Comparison of ENCODE assay signal across 8 cellular contexts in the genomic region with DNA sequence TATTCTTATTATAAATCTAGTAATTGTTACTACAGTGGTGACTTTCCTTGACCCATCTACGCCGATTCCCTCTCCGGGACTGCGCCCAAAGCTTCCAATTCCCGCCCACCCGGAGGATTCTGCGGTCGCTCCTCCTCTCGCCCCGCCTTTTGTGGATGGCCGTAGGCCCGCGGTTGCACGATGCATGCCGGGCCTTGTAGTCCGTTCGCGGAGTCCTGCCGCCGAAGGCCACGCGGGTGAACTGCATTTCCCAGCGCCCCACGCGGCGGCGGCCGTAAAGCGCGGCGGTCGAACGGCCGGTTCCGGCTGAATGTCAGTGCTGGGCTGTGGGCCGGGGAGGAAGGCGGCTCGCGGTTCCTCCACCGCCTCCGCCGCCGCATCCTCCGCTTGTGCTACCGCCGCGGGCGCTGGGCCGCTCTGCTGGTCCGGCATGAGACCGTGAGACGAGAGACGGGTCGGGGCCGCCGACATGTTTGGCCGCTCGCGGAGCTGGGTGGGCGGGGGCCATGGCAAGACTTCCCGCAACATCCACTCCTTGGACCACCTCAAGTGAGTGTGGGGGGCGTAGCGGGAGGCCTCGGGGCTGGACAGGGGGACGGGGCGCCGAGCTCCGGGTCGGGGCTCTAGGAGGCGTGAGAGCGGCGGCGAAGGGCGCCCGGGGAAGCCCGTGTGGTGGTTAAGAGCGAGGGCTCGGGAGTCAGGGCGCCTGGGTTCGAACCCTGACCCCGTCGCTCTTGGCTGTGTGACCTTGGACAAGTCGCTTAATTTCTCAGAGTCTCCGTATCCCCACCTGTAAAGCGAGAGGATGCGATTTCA. TPM values are rescaled to one million over a fixed set of nuclear protein-coding genes. Genes with fewer than 3 reads are reported as not detected.
A peak's percentile ranks its signal among the peaks of the same experiment; 100 is the strongest.
DNase-seq lines count a peak whose midpoint lies in the region; ATAC-seq and TF ChIP-seq lines count a peak whose summit lies in the region.

Gene CLEC16A (plus strand): TSS at position 316 of the 816 bp plus-strand sequence. CDS start 154 bp downstream, at position 470.

- BruUV-seq in A673 (replicated peaks; lab: Mats Ljungman, UMichigan) = TSS peak; percentile 71

- ATAC-seq in GM18867 (IDR thresholded peaks at IDR 0.05; ENCODE audit: unreplicated experiment) (peak; percentile 70), HG03097 (IDR thresholded peaks at IDR 0.05; ENCODE audit: low FRiP score, unreplicated experiment) (peak; percentile 68), gastrocnemius medialis (peak; percentile 50 to 66)

- TF ChIP-seq CTCF in A673 (conservative IDR thresholded peaks at IDR 0.05; ENCODE audit: low read depth, low read length) (no peak), gastrocnemius medialis (IDR thresholded peaks at IDR 0.05 in 4 of 5, conservative IDR thresholded peaks at IDR 0.05 in 1 of 5) (peak in 2 of 5 experiments; percentile 19 to 30)

- WGBS in iPS DF 6.9 (ENCODE audit: insufficient coverage, insufficient read length) = no CpG with 5 or more reads among the region's 86 CpGs

- H3K27me3 ChIP-seq in A673 (replicated peaks; ENCODE audit: insufficient read depth, low read depth, low read length, poor library complexity) (no peaks in the 10 kb centered on the region), iPS DF 6.9 (ENCODE audit: control insufficient read depth, insufficient read depth, low read length) (no peaks in the 10 kb centered on the region), gastrocnemius medialis (no peaks in the 10 kb centered on the region)

- POLR2A ChIA-PET in A673 (lab: Charles Lee; ENCODE audit: low non-redundant PET) = no interaction called here

- H3K27ac ChIP-seq in A673 (ENCODE audit: low read depth, low read length, poor library complexity, severe bottlenecking) (peak within 1 kb of the TSS; percentile 61), iPS DF 6.9 (ENCODE audit: low read length) (no peak within 1 kb of the TSS), gastrocnemius medialis (peak within 1 kb of the TSS; percentile 91 to 96 (median 94))

- CTCF ChIA-PET in A673 (lab: Charles Lee) = no interaction called here

- peak; percentile 98 for DNase-seq in A673 (ENCODE audit: low spot score)
- DNase-seq in NCI-H2171 (lab: John Stamatoyannopoulos, UW) = peak; percentile 95
- DNase-seq in UCSD-AML1 (lab: John Stamatoyannopoulos, UW; ENCODE audit: unreplicated experiment) = peak; percentile 97
- DNase-seq in brain pericyte (ENCODE audit: low read depth, low spot score) = peak; percentile 89
- peak; percentile 87 for DNase-seq in iPS DF 6.9 (ENCODE audit: low read depth, low spot score)
- DNase-seq in gastrocnemius medialis = peak; percentile 96 to 97

- H3K4me3 ChIP-seq in A673 (ENCODE audit: low read depth, low read length, poor library complexity, severe bottlenecking) (peak within 1 kb of the TSS; percentile 91), iPS DF 6.9 (ENCODE audit: low read length) (peak within 1 kb of the TSS; percentile 91), gastrocnemius medialis (peak within 1 kb of the TSS; percentile 91 to 97 (median 92))

- intact Hi-C loops in A673 (cut with micrococcal nuclease; ENCODE audit: unreplicated experiment) (no loop called here), gastrocnemius medialis (cut with DNase I; ENCODE audit: low total_unique reads) (loop anchor here (5.0 to 10.0 kb wide), 6 partner anchors 403 to 970 kb away; partner anchors contain the start of genes GSPT1 and RMI2)

- in situ Hi-C loops in gastrocnemius medialis (cut with MboI; ENCODE audit: low sequenced_read_pairs in 4 of 4) = no loop called here

- H3K9me3 ChIP-seq in A673 (ENCODE audit: low read depth, low read length, poor library complexity, severe bottlenecking) (no peaks in the 10 kb centered on the region), iPS DF 6.9 (ENCODE audit: control insufficient read depth, insufficient read depth, low read length) (no peaks in the 10 kb centered on the region), gastrocnemius medialis (no peaks in the 10 kb centered on the region)

- no peaks in the 10 kb centered on the region for H3K36me3 ChIP-seq in A673 (ENCODE audit: insufficient read depth, low read length, poor library complexity, severe bottlenecking)
- H3K36me3 ChIP-seq in iPS DF 6.9 (ENCODE audit: control insufficient read depth, insufficient read depth, low read length) = no peaks in the 10 kb centered on the region
- no peaks in the 10 kb centered on the region for H3K36me3 ChIP-seq in gastrocnemius medialis

- peak; percentile 93 to 95 for TF ChIP-seq POLR2A in gastrocnemius medialis (IDR thresholded peaks at IDR 0.05)

- peaks cover 24% of the 10 kb centered on the region for H3K4me1 ChIP-seq in A673 (ENCODE audit: insufficient read depth, low read length, poor library complexity, severe bottlenecking)
- H3K4me1 ChIP-seq in iPS DF 6.9 (ENCODE audit: control insufficient read depth, insufficient read depth, low read length) = peaks cover 16% of the 10 kb centered on the region; the same call in 1 of the 2 replicates
- peaks cover 52 to 57% of the 10 kb centered on the region in 2 donors for H3K4me1 ChIP-seq in gastrocnemius medialis

RNA-seq across cellular contexts. Expression of gene CLEC16A, which starts in this region (rescaled TPM):
- total RNA-seq in A673 (2021) (21.3 and 23.4 TPM in 2 replicates), gastrocnemius medialis (10 to 100 TPM; 24.5 to 33.0 (median 29.3) TPM)
